ENCODE assay signal across 9 cellular contexts in the genomic region with DNA sequence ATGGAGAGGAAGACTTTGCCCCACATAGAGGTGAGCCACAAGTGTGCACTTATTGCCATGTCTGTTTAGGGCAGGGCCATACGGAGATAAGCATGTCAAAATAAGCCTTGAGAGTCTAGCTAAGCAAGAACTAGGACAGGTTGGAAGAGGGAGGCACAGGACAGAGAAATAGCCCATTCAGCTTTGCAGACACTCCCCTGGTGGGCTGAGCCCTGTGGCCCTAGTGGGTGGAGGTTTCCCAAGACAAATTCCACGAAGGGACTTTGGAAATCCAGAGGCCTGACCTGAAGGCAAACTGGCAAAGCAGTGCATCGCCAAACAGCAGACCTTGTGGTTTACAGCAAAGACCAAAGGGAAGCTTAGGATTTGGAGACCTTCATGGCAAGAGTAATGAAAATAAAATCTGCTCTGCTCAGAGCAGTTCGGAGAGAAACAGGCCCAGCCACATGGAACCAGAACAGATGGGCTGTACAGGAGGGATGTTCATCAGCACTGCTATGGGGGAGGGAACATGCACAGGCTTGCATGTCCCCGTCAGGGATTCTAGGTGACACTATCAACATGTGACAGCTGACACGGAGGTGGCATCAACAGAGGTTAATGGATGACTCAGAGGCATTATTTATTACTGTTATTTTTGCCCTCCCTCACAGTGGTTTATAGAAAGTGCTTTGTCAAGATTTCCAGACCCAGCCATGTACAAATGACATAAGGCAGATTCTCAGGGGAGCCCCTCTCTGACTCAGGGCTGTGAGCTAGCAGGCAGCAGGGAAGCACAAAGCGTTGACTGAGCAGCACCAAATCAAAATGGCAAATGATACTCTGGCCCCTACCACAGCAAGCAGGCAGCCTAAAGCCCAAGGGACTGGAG.
DNase-seq lines count a peak whose midpoint lies in the region; ATAC-seq and TF ChIP-seq lines count a peak whose summit lies in the region.
"Had no signal": no experiment of that assay in that cellular context is flagged by ENCODE, and none has a peak within 500 bp of the region (broad histone marks: within the 10 kb centered on the region; RNA-seq: fewer than 3 reads in every experiment).

No MANE protein-coding gene starts in this region.

- H3K4me3 ChIP-seq in AG10803 (ENCODE audit: low read length): no peak overlapping the region
- H3K4me3 ChIP-seq in Peyer's patch: no peak overlapping the region
- H3K4me3 ChIP-seq in effector memory CD4-positive, alpha-beta T cell (ENCODE audit: insufficient read depth, low read depth, low read length, poor library complexity, severe bottlenecking): no peak overlapping the region
- H3K4me3 ChIP-seq: adrenal gland had no signal

- ATAC-seq in GM18511 (IDR thresholded peaks at IDR 0.05; ENCODE audit: unreplicated experiment) (peak; percentile 83), HG02798 (IDR thresholded peaks at IDR 0.05; ENCODE audit: poor library complexity, unreplicated experiment) (peak; percentile 86), foreskin keratinocyte (peak; percentile 87)

- H3K36me3 ChIP-seq in Peyer's patch: no peaks in the 10 kb centered on the region
- no peaks in the 10 kb centered on the region for H3K36me3 ChIP-seq in effector memory CD4-positive, alpha-beta T cell (ENCODE audit: control insufficient read depth, insufficient read depth, low read length)
- H3K36me3 ChIP-seq: adrenal gland had no signal

- peak; percentile 68 for DNase-seq in AG10803 (ENCODE audit: low read depth)
- peak in 1 of 3 donors; percentile 60 for DNase-seq in Peyer's patch
- DNase-seq in foreskin keratinocyte: peak in 1 of 2 donors; percentile 69
- DNase-seq in stimulated activated CD4-positive, alpha-beta T cell treated with anti-CD3 and anti-CD28 coated beads, Interleukin-15, amount 100 ng/mL, for 24 hours: peak; percentile 29
- DNase-seq in SKM-1 treated with dmso at 0.1 percent for 144 hours (lab: John Stamatoyannopoulos, UW; ENCODE audit: unreplicated experiment): no peak
- no peak for DNase-seq in effector memory CD4-positive, alpha-beta T cell

- no peak for TF ChIP-seq POLR2A in Peyer's patch (IDR thresholded peaks at IDR 0.05)

- H3K27me3 ChIP-seq in Peyer's patch (no peaks in the 10 kb centered on the region), foreskin keratinocyte (no peaks in the 10 kb centered on the region)
- H3K27me3 ChIP-seq in effector memory CD4-positive, alpha-beta T cell (replicated peaks; ENCODE audit: control insufficient read depth, insufficient read depth, low read length, poor library complexity, severe bottlenecking): no peaks in the 10 kb centered on the region
- H3K27me3 ChIP-seq: adrenal gland had no signal

- H3K27ac ChIP-seq in Peyer's patch (peak overlapping the region in 3 of 4 donors; percentile 14 to 73 (median 63)), foreskin keratinocyte (peak overlapping the region; percentile 19)
- no peak overlapping the region for H3K27ac ChIP-seq in effector memory CD4-positive, alpha-beta T cell (ENCODE audit: insufficient read depth, low read length, poor library complexity, severe bottlenecking)

- no peaks in the 10 kb centered on the region for H3K9me3 ChIP-seq in Peyer's patch
- H3K9me3 ChIP-seq in effector memory CD4-positive, alpha-beta T cell (ENCODE audit: control insufficient read depth, low read length): no peaks in the 10 kb centered on the region
- H3K9me3 ChIP-seq: adrenal gland had no signal

- TF ChIP-seq CTCF in AG10803 (conservative IDR thresholded peaks at IDR 0.05; ENCODE audit: low read length) (no peak), Peyer's patch (IDR thresholded peaks at IDR 0.05) (peak in 2 of 6 experiments; percentile 21), foreskin keratinocyte (conservative IDR thresholded peaks at IDR 0.05) (no peak)

- H3K4me1 ChIP-seq in Peyer's patch: no peaks in the 10 kb centered on the region
- no peaks in the 10 kb centered on the region for H3K4me1 ChIP-seq in foreskin keratinocyte
- no peaks in the 10 kb centered on the region for H3K4me1 ChIP-seq in effector memory CD4-positive, alpha-beta T cell (ENCODE audit: control insufficient read depth, insufficient read depth, low read length, poor library complexity, severe bottlenecking)

Comparison
In these comparisons a context has a peak if more than half of its experiments do, and no peak if none do; other contexts are left out.
1. DNase-seq: peak in AG10803 (single experiment) and stimulated activated CD4-positive, alpha-beta T cell treated with anti-CD3 and anti-CD28 coated beads, Interleukin-15, amount 100 ng/mL, for 24 hours (single experiment); none in SKM-1 treated with dmso at 0.1 percent for 144 hours (single experiment) and effector memory CD4-positive, alpha-beta T cell (0 of 3).
2. Peak in every context shown above with its lines, with median percentiles within 50 percentile points of each other: ATAC-seq.